In genomic region chr19:15252398-15253018, GRCh38 we compare ENCODE assay signal across 8 cellular contexts. TPM values are rescaled to one million over a fixed set of nuclear protein-coding genes. Genes with fewer than 3 reads are reported as not detected.
DNase-seq lines count a peak whose midpoint lies in the region; ATAC-seq and TF ChIP-seq lines count a peak whose summit lies in the region.

No MANE protein-coding gene starts in this region.

- WGBS in ovary, 3 donors, result 38 to 51% (median 49%) methylated on average over 9 of the region's 9 CpGs

- DNase-seq in GM04503 (ENCODE audit: low read depth), result peak; percentile 49
- peak; percentile 27 for DNase-seq in OCI-M1 (lab: John Stamatoyannopoulos, UW)
- DNase-seq in fibroblast of pulmonary artery (ENCODE audit: low read depth), result peak; percentile 58
- peak in 1 of 2 donors; percentile 59 for DNase-seq in gastrocnemius medialis
- DNase-seq in NCI-H1436 treated with DMSO at 0.1 percent for 48 hours (lab: John Stamatoyannopoulos, UW), result no peak
- DNase-seq in SW480 (ENCODE audit: low spot score), result no peak
- no peak for DNase-seq in NCI-H128 (lab: John Stamatoyannopoulos, UW; ENCODE audit: unreplicated experiment)
- DNase-seq in ovary, result no peak

- ATAC-seq in gastrocnemius medialis, result peak in 1 of 2 donors; percentile 11

- H3K27me3 ChIP-seq in gastrocnemius medialis, result no peaks in the 10 kb centered on the region
- H3K27me3 ChIP-seq in ovary, result no peaks in the 10 kb centered on the region

- peak overlapping the region; percentile 84 to 96 (median 90) for H3K27ac ChIP-seq in gastrocnemius medialis
- peak overlapping the region in 1 of 2 donors; percentile 75 for H3K27ac ChIP-seq in ovary

- no peak for TF ChIP-seq POLR2A in gastrocnemius medialis (IDR thresholded peaks at IDR 0.05)
- no peak for TF ChIP-seq POLR2A in ovary (IDR thresholded peaks at IDR 0.05)

- intact Hi-C loops in gastrocnemius medialis (cut with DNase I; ENCODE audit: low total_unique reads), result loop anchor here (5.0 kb wide), 2 partner anchors 75 to 195 kb away; partner anchors contain the start of gene WIZ
- intact Hi-C loops in ovary (cut with DNase I), result loop anchor here in 2 of 4 donors (5.0 to 10.0 kb wide), 5 partner anchors 55 to 172 kb away; no protein-coding TSS in a partner anchor

- H3K4me1 ChIP-seq in gastrocnemius medialis, result peaks cover 64 to 65% of the 10 kb centered on the region in 2 donors
- H3K4me1 ChIP-seq in ovary (ENCODE audit: insufficient read depth), result peaks cover 38% of the 10 kb centered on the region

- in situ Hi-C loops in gastrocnemius medialis (cut with MboI; ENCODE audit: low sequenced_read_pairs in 4 of 4), result loop anchor here in 2 of 4 donors (25.0 kb wide), 2 partner anchors 110 to 185 kb away; partner anchors contain the start of gene WIZ (in 2 of the 2)

- TF ChIP-seq EP300 in ovary (IDR thresholded peaks at IDR 0.05), result no peak

- peak; percentile 55 for TF ChIP-seq CTCF in fibroblast of pulmonary artery (IDR thresholded peaks at IDR 0.05; ENCODE audit: low read length, missing control alignments)
- TF ChIP-seq CTCF in gastrocnemius medialis (IDR thresholded peaks at IDR 0.05 in 4 of 5, conservative IDR thresholded peaks at IDR 0.05 in 1 of 5), result peak; percentile 32 to 52 (median 44)
- TF ChIP-seq CTCF in ovary (IDR thresholded peaks at IDR 0.05), result peak in 1 of 3 donors; percentile 20

- H3K36me3 ChIP-seq in gastrocnemius medialis, result peaks cover 0 to 53% of the 10 kb centered on the region in 2 donors
- no peaks in the 10 kb centered on the region for H3K36me3 ChIP-seq in ovary

- H3K9me3 ChIP-seq in gastrocnemius medialis, result no peaks in the 10 kb centered on the region
- H3K9me3 ChIP-seq in ovary, result no peaks in the 10 kb centered on the region

- H3K4me3 ChIP-seq in fibroblast of pulmonary artery (replicated peaks; ENCODE audit: low read depth, low read length) (no peak overlapping the region), gastrocnemius medialis (peak overlapping the region in 1 of 4 donors; percentile 29), ovary (no peak overlapping the region)

RNA-seq across cellular contexts. Expression of gene EPHX3, which starts 20.3 kb away (rescaled TPM):
- total RNA-seq in gastrocnemius medialis (not detected), ovary (under 1 TPM in 6 of 7 donors, not detected in 1; 0.24 to 0.89 (median 0.49) TPM)
- polyA plus RNA-seq in ovary, result under 1 TPM; 0.30 to 0.67 TPM

RNA-seq across cellular contexts. Expression of gene NOTCH3, which starts 51.7 kb away (rescaled TPM):
- 10 to 100 TPM in 3 of 4 donors, 1 to 10 TPM in 1; 6.4 to 53.3 (median 32.7) TPM for total RNA-seq in gastrocnemius medialis
- 10 to 100 TPM in 5 of 7 donors, 1 to 10 TPM in 2; 6.1 to 47.6 (median 17.9) TPM for total RNA-seq in ovary
- 10 to 100 TPM; 17.9 to 23.5 TPM for polyA plus RNA-seq in ovary

Comparison
In these comparisons a context has a peak if more than half of its experiments do, and no peak if none do; other contexts are left out.
1. DNase-seq: peak in GM04503 (single experiment), OCI-M1 (single experiment) and fibroblast of pulmonary artery (single experiment); none in NCI-H1436 treated with DMSO at 0.1 percent for 48 hours (single experiment), SW480 (single experiment), NCI-H128 (single experiment) and ovary (0 of 5).